13 cellular contexts compared by ENCODE assay signal in genomic region chr12:65609359-65609771, GRCh38.
A peak's percentile ranks its signal among the peaks of the same experiment; 100 is the strongest.
DNase-seq lines count a peak whose midpoint lies in the region; ATAC-seq, FAIRE-seq and TF ChIP-seq lines count a peak whose summit lies in the region.
"Had no signal": no experiment of that assay in that cellular context is flagged by ENCODE, and none has a peak within 500 bp of the region (broad histone marks: within the 10 kb centered on the region; RNA-seq: fewer than 3 reads in every experiment).

No MANE protein-coding gene starts in this region.

- H3K4me3 ChIP-seq in SJSA1 (no peak overlapping the region), fibroblast of lung (replicated peaks in 1 of 4; ENCODE audit: control extremely low read depth in 1 of 4, insufficient read depth in 1 of 4, low read depth in 3 of 4, low read length in 4 of 4) (no peak overlapping the region), smooth muscle cell (no peak overlapping the region)
- H3K4me3 ChIP-seq: testis had no signal

- peak in 1 of 2 donors; percentile 17 for TF ChIP-seq CTCF in fibroblast of lung (conservative IDR thresholded peaks at IDR 0.05 in 1 of 2, IDR thresholded peaks at IDR 0.05 in 1 of 2; ENCODE audit: low read depth in 1 of 2, low read length in 2 of 2)
- TF ChIP-seq CTCF in smooth muscle cell (IDR thresholded peaks at IDR 0.05; ENCODE audit: borderline replicate concordance, insufficient read depth, poor library complexity, severe bottlenecking), result no peak

- intact Hi-C loops in left colon (cut with DNase I, micrococcal nuclease), result loop anchor here in 1 of 2 donors (10.0 kb wide), 1 partner anchor 385 kb away; no protein-coding TSS in a partner anchor

- 35% methylated on average over 4 of the region's 4 CpGs for WGBS in smooth muscle cell (ENCODE audit: low lambda C conversion rate)

- H3K27me3 ChIP-seq in SJSA1 (replicated peaks), result no peaks in the 10 kb centered on the region
- H3K27me3 ChIP-seq in fibroblast of lung (ENCODE audit: control insufficient read depth, insufficient read depth, low read length), result no peaks in the 10 kb centered on the region
- no peaks in the 10 kb centered on the region for H3K27me3 ChIP-seq in smooth muscle cell (ENCODE audit: low read depth)
- H3K27me3 ChIP-seq: testis had no signal

- peaks cover 6% of the 10 kb centered on the region for H3F3A ChIP-seq in smooth muscle cell (ENCODE audit: low read depth)

- H3K27ac ChIP-seq in SJSA1 (peak overlapping the region; percentile 17), fibroblast of lung (ENCODE audit: insufficient read depth, low read length) (no peak overlapping the region), smooth muscle cell (ENCODE audit: low read depth) (peak overlapping the region; percentile 41)
- H3K27ac ChIP-seq: testis had no signal

- H3K36me3 ChIP-seq in SJSA1 (0 out of 2 replicates have a peak, but pooled peaks cover 14% of the 10 kb centered on the region), fibroblast of lung (ENCODE audit: control insufficient read depth, insufficient read depth, low read length) (no peaks in the 10 kb centered on the region), smooth muscle cell (ENCODE audit: low read depth) (peaks cover 2% of the 10 kb centered on the region)

- TF ChIP-seq POLR2A in H54 (IDR thresholded peaks at IDR 0.05; ENCODE audit: low read depth, low read length), result no peak

- no peak overlapping the region for H2AFZ ChIP-seq in fibroblast of lung (ENCODE audit: low read length)
- no peak overlapping the region for H2AFZ ChIP-seq in smooth muscle cell (ENCODE audit: low read depth)

- ATAC-seq in GM19397 (IDR thresholded peaks at IDR 0.05; ENCODE audit: unreplicated experiment) (no peak), HG02870 (IDR thresholded peaks at IDR 0.05; ENCODE audit: unreplicated experiment) (no peak), left colon (no peak)
- ATAC-seq: natural killer cell treated with Interleukin-12 subunit alpha and Interleukin-12 subunit beta and Interleukin-15 and Interleukin-18, amount 100 ng/mL, for 72 hours had no signal

- H3K79me2 ChIP-seq in fibroblast of lung (ENCODE audit: control insufficient read depth, insufficient read depth, low read length) (peaks cover 12% of the 10 kb centered on the region), smooth muscle cell (ENCODE audit: low read depth) (peaks cover 9% of the 10 kb centered on the region)

- H4K20me1 ChIP-seq in fibroblast of lung (ENCODE audit: control insufficient read depth, extremely low read depth, insufficient read depth, low read length), result no peaks in the 10 kb centered on the region
- no peaks in the 10 kb centered on the region for H4K20me1 ChIP-seq in smooth muscle cell (ENCODE audit: low read depth)

- peak; percentile 20 for FAIRE-seq in H54 (lab: Jason Lieb, UNC)
- FAIRE-seq: colon had no signal

- DNase-seq in H54 (ENCODE audit: insufficient read length, low spot score) (no peak), SJSA1 (ENCODE audit: low read depth in 1 of 2, low spot score in 2 of 2) (peak in 1 of 2 experiments; percentile 39), fibroblast of lung (ENCODE audit: low read depth in 2 of 2) (peak; percentile 83 to 85), smooth muscle cell (lab: John Stamatoyannopoulos, UW; ENCODE audit: unreplicated experiment) (no peak), left colon (no peak)
- DNase-seq: activated T-cell treated with anti-CD3 and anti-CD28 coated beads, Interleukin-2, amount 50 U/mL, for 24 hours; MM.1S; stimulated activated CD4-positive, alpha-beta T cell treated with anti-CD3 and anti-CD28 coated beads, Interleukin-4, amount 100 ng/mL, for 1 hour; testis had no signal

- H3K4me1 ChIP-seq in SJSA1 (replicated peaks), result peaks cover 64% of the 10 kb centered on the region
- H3K4me1 ChIP-seq in fibroblast of lung (ENCODE audit: control insufficient read depth, extremely low read depth, insufficient read depth, low read length), result peaks cover 25% of the 10 kb centered on the region
- H3K4me1 ChIP-seq in smooth muscle cell (ENCODE audit: low read depth), result peaks cover 9% of the 10 kb centered on the region
- H3K4me1 ChIP-seq: testis had no signal

- H3K9me3 ChIP-seq in SJSA1 (replicated peaks) (no peaks in the 10 kb centered on the region), fibroblast of lung (ENCODE audit: control insufficient read depth, insufficient read depth, low read depth, low read length) (no peaks in the 10 kb centered on the region), smooth muscle cell (replicated peaks; ENCODE audit: low read depth) (no peaks in the 10 kb centered on the region)
- H3K9me3 ChIP-seq: testis had no signal

- H3K4me2 ChIP-seq in fibroblast of lung (ENCODE audit: extremely low read depth, insufficient read depth, low read length) (no peak overlapping the region), smooth muscle cell (no peak overlapping the region)

- H3K9ac ChIP-seq in fibroblast of lung (ENCODE audit: insufficient read depth, low read length), result no peak overlapping the region
- no peak overlapping the region for H3K9ac ChIP-seq in smooth muscle cell (ENCODE audit: low read depth)

Comparison
In these comparisons a context has a peak if more than half of its experiments do, and no peak if none do; other contexts are left out.
1. DNase-seq: peak in fibroblast of lung (2 of 2); none in H54 (single experiment), smooth muscle cell (single experiment) and left colon (0 of 2).